ENCODE assay signal across 8 cellular contexts in genomic region chr6:3750324-3751018, GRCh38. TPM values are rescaled to one million over a fixed set of nuclear protein-coding genes. Genes with fewer than 3 reads are reported as not detected.
DNase-seq lines count a peak whose midpoint lies in the region; ATAC-seq and TF ChIP-seq lines count a peak whose summit lies in the region.

No MANE protein-coding gene starts in this region.

- H3K36me3 ChIP-seq in NT2/D1 (ENCODE audit: insufficient read depth, insufficient read length, low read length) (peaks cover 21% of the 10 kb centered on the region), colonic mucosa (no peaks in the 10 kb centered on the region)

- no peak for ATAC-seq in GM18505 (IDR thresholded peaks at IDR 0.05; ENCODE audit: unreplicated experiment)

- DNase-seq in 8988T (peak; percentile 75), GM12865 (ENCODE audit: low read depth) (no peak), NT2/D1 (ENCODE audit: low read depth, low spot score) (no peak), colonic mucosa (peak; percentile 76), kidney glomerular epithelial cell (lab: John Stamatoyannopoulos, UW) (peak; percentile 54), NCI-H1436 (lab: John Stamatoyannopoulos, UW) (no peak)

- H3K4me1 ChIP-seq in NT2/D1 (ENCODE audit: insufficient read depth, insufficient read length) (no peaks in the 10 kb centered on the region), colonic mucosa (peaks cover 8% of the 10 kb centered on the region)

- intact Hi-C loops in colonic mucosa (cut with DNase I): no loop called here

- peak overlapping the region; percentile 90 for H3K27ac ChIP-seq in colonic mucosa
- H3K27ac ChIP-seq in skin epidermis: peak overlapping the region; percentile 91 to 99 (median 97)

- H3K9me3 ChIP-seq in NT2/D1 (ENCODE audit: insufficient read depth, low read length): no peaks in the 10 kb centered on the region
- no peaks in the 10 kb centered on the region for H3K9me3 ChIP-seq in colonic mucosa

- H3K9ac ChIP-seq in NT2/D1 (ENCODE audit: insufficient read length, low read depth) (peak overlapping the region; percentile 79), colonic mucosa (ENCODE audit: low read depth in 2 of 2, low read length in 2 of 2) (peak overlapping the region; percentile 61 to 86)

- peaks cover 10% of the 10 kb centered on the region for H3K27me3 ChIP-seq in NT2/D1 (ENCODE audit: insufficient read depth, insufficient read length)
- peaks cover 9% of the 10 kb centered on the region for H3K27me3 ChIP-seq in colonic mucosa

- peak overlapping the region; percentile 37 for H3K4me3 ChIP-seq in GM12865 (ENCODE audit: low read depth, low read length)
- peak overlapping the region; percentile 68 for H3K4me3 ChIP-seq in NT2/D1 (ENCODE audit: insufficient read length, low read depth)
- H3K4me3 ChIP-seq in colonic mucosa: peak overlapping the region; percentile 64
- peak overlapping the region; percentile 50 to 88 (median 79) for H3K4me3 ChIP-seq in skin epidermis

- TF ChIP-seq CTCF in GM12865 (IDR thresholded peaks at IDR 0.05; ENCODE audit: insufficient read depth, low read depth, low read length, missing control alignments) (no peak), colonic mucosa (IDR thresholded peaks at IDR 0.05) (no peak)

- no peak for TF ChIP-seq POLR2A in GM18505 (IDR thresholded peaks at IDR 0.05; ENCODE audit: borderline replicate concordance, extremely low read depth, insufficient read depth, insufficient read length)

RNA-seq across cellular contexts. Expression of gene PXDC1, which starts 1.0 kb away (rescaled TPM):
- 1 to 10 TPM; 1.7 to 8.8 TPM for total RNA-seq in colonic mucosa

Comparison
In these comparisons a context has a peak if more than half of its experiments do, and no peak if none do; other contexts are left out.
1. DNase-seq: peak in 8988T (single experiment), colonic mucosa (single experiment) and kidney glomerular epithelial cell (single experiment); none in GM12865 (single experiment), NT2/D1 (single experiment) and NCI-H1436 (single experiment).
2. Peak in every context shown above with its lines, with median percentiles within 50 percentile points of each other: H3K4me3 ChIP-seq.